ENCODE assay signal across 1 cellular context in genomic region chr2:161416294-161416632, GRCh38.
TF ChIP-seq lines count a peak whose summit lies in the region.

TBR1 (plus strand) TSS chr2:161416297; CDS start chr2:161416411, 114 bp downstream.

TF ChIP-seq in HepG2, 621 proteins besides CTCF, POLR2A, EP300 and RAD21 (continued from another document):
- TF ChIP-seq IKZF5 (CRISPR knock-in tag; IDR thresholded peaks at IDR 0.05): no peak
- no peak for TF ChIP-seq ZNF580 (CRISPR knock-in tag; IDR thresholded peaks at IDR 0.05; ENCODE audit: borderline replicate concordance, low read depth)
